8 cellular contexts compared by ENCODE assay signal in genomic region chr19:12794196-12794921, GRCh38. TPM values are rescaled to one million over a fixed set of nuclear protein-coding genes. Genes with fewer than 3 reads are reported as not detected.
A peak's percentile ranks its signal among the peaks of the same experiment; 100 is the strongest.
DNase-seq lines count a peak whose midpoint lies in the region; ATAC-seq and TF ChIP-seq lines count a peak whose summit lies in the region.

No MANE protein-coding gene starts in this region.

- peaks cover 41% of the 10 kb centered on the region for H3K4me1 Mint-ChIP-seq in CD4-positive, alpha-beta T cell (ENCODE audit: low read depth)
- H3K4me1 Mint-ChIP-seq in effector memory CD8-positive, alpha-beta T cell (ENCODE audit: low read depth in 2 of 2) = peaks cover 28 to 31% of the 10 kb centered on the region in 2 donors

- H3K36me3 Mint-ChIP-seq in CD4-positive, alpha-beta T cell (ENCODE audit: low read depth) = peaks cover 47% of the 10 kb centered on the region
- peaks cover 82% of the 10 kb centered on the region for H3K36me3 Mint-ChIP-seq in effector memory CD8-positive, alpha-beta T cell (ENCODE audit: insufficient read depth)

- intact Hi-C loops in CD4-positive, alpha-beta T cell (cut with DNase I, micrococcal nuclease) = loop anchor here in 1 of 2 experiments (5.0 kb wide), 1 partner anchor 127 kb away; the partner anchor contains the start of genes MAN2B1 and WDR83

- H2BK15ac ChIP-seq in neuronal stem cell (ENCODE audit: low read length) = no peak overlapping the region

- H3K4me2 ChIP-seq in neuronal stem cell (ENCODE audit: insufficient read depth, low read length, poor library complexity, severe bottlenecking) = peak overlapping the region; percentile 99

- H3K27ac ChIP-seq in CD4-positive, alpha-beta T cell (ENCODE audit: low read depth, low read length) = peak overlapping the region; percentile 99
- H3K27ac ChIP-seq in neuronal stem cell (replicated peaks; ENCODE audit: low read length) = no peak overlapping the region

- no peaks in the 10 kb centered on the region for H3K9me3 Mint-ChIP-seq in CD4-positive, alpha-beta T cell
- no peaks in the 10 kb centered on the region for H3K9me3 Mint-ChIP-seq in effector memory CD8-positive, alpha-beta T cell

- H3K4me3 ChIP-seq in neuronal stem cell (ENCODE audit: low read length in 2 of 2) = peak overlapping the region; percentile 60 to 73

- H2BK12ac ChIP-seq in neuronal stem cell (ENCODE audit: low read length) = no peak overlapping the region

- H2BK5ac ChIP-seq in neuronal stem cell (ENCODE audit: low read length) = peak overlapping the region; percentile 55

- no peaks in the 10 kb centered on the region for H3K9me3 ChIP-seq in CD4-positive, alpha-beta T cell (ENCODE audit: control insufficient read depth, low read length)
- no peaks in the 10 kb centered on the region for H3K9me3 ChIP-seq in neuronal stem cell (replicated peaks in 1 of 2; ENCODE audit: control insufficient read depth in 2 of 2, insufficient read depth in 1 of 2, low read depth in 1 of 2, low read length in 2 of 2)

- H3K27me3 Mint-ChIP-seq in CD4-positive, alpha-beta T cell = peaks cover 13% of the 10 kb centered on the region
- no peaks in the 10 kb centered on the region for H3K27me3 Mint-ChIP-seq in effector memory CD8-positive, alpha-beta T cell

- no peak for DNase-seq in CD4-positive, alpha-beta T cell
- DNase-seq in NCI-H69 (lab: John Stamatoyannopoulos, UW) = peak; percentile 33
- no peak for DNase-seq in effector memory CD8-positive, alpha-beta T cell
- DNase-seq in neuronal stem cell (ENCODE audit: low spot score) = no peak
- DNase-seq in dedifferentiated amniotic fluid mesenchymal stem cell (ENCODE audit: extremely low spot score) = no peak
- no peak for DNase-seq in 8988T
- no peak for DNase-seq in mesenteric fat pad (ENCODE audit: low spot score)
- DNase-seq in NCI-H187 treated with DMSO at 0.1 percent for 48 hours (lab: John Stamatoyannopoulos, UW) = no peak

- peak overlapping the region; percentile 30 for H3K4ac ChIP-seq in neuronal stem cell (ENCODE audit: low read length)

- H4K91ac ChIP-seq in neuronal stem cell (ENCODE audit: low read depth, low read length, poor library complexity) = no peak overlapping the region

- peak overlapping the region; percentile 29 for H2AK5ac ChIP-seq in neuronal stem cell (ENCODE audit: low read depth, low read length)

- no peak overlapping the region for H2BK120ac ChIP-seq in neuronal stem cell (ENCODE audit: low read depth, low read length)

- H3K27me3 ChIP-seq in CD4-positive, alpha-beta T cell (ENCODE audit: control insufficient read depth, insufficient read depth, low read length) = no peaks in the 10 kb centered on the region
- peaks cover 0 to 31% (median 3%) of the 10 kb centered on the region in 3 experiments for H3K27me3 ChIP-seq in neuronal stem cell (ENCODE audit: control insufficient read depth in 3 of 3, insufficient read depth in 3 of 3, low read depth in 1 of 3, low read length in 3 of 3)

- H4K8ac ChIP-seq in neuronal stem cell (ENCODE audit: low read depth, low read length) = no peak overlapping the region

- no peak overlapping the region for H3K14ac ChIP-seq in neuronal stem cell (ENCODE audit: low read length)

- H2AFZ ChIP-seq in neuronal stem cell (ENCODE audit: low read length) = peak overlapping the region; percentile 88

- peaks cover 2 to 18% of the 10 kb centered on the region in 2 donors for H3K36me3 ChIP-seq in neuronal stem cell (replicated peaks in 1 of 2; ENCODE audit: control insufficient read depth in 2 of 2, insufficient read depth in 2 of 2, low read length in 2 of 2)

- no peak for TF ChIP-seq CTCF in CD4-positive, alpha-beta T cell (IDR thresholded peaks at IDR 0.05)

- peak overlapping the region; percentile 70 for H3K18ac ChIP-seq in neuronal stem cell (ENCODE audit: low read length)

- H3K23ac ChIP-seq in neuronal stem cell (ENCODE audit: low read depth, low read length, poor library complexity) = peak overlapping the region; percentile 90

- CTCF ChIA-PET in CD4-positive, alpha-beta T cell (lab: Charles Lee) = interaction anchor here (1.1 to 9.4 kb wide), 5 partner anchors 17 to 78 kb away, joined by 5 to 178 read pairs (median 14); partner anchors contain the start of gene HOOK2

- H3K9ac ChIP-seq in neuronal stem cell (ENCODE audit: low read depth, low read length, poor library complexity) = peak overlapping the region; percentile 73

- peaks cover 14 to 30% of the 10 kb centered on the region in 2 donors for H3K4me1 ChIP-seq in neuronal stem cell (ENCODE audit: control insufficient read depth in 2 of 2, insufficient read depth in 1 of 2, low read depth in 1 of 2, low read length in 2 of 2)

- H3K79me1 ChIP-seq in neuronal stem cell (ENCODE audit: low read depth, low read length) = peaks cover 4% of the 10 kb centered on the region

- POLR2A ChIA-PET in CD4-positive, alpha-beta T cell (lab: Charles Lee) = interaction anchor here (0.9 to 8.3 kb wide), 8 partner anchors 12 to 154 kb away, joined by 3 to 348 read pairs (median 28); partner anchors contain the start of genes HOOK2, RNASEH2A, TNPO2 and TRIR

- no peak for ATAC-seq in CD4-positive, alpha-beta T cell (ENCODE audit: poor library complexity)
- ATAC-seq in effector memory CD8-positive, alpha-beta T cell (replicated peaks) = no peak

- peak overlapping the region; percentile 99 for H3K27ac Mint-ChIP-seq in CD4-positive, alpha-beta T cell
- H3K27ac Mint-ChIP-seq in effector memory CD8-positive, alpha-beta T cell = peak overlapping the region; percentile 98 to 100

- WGBS in neuronal stem cell (ENCODE audit: extremely low coverage in 2 of 2, insufficient read length in 2 of 2, insufficient replicate concordance in 1 of 2), 2 donors = no CpG with 5 or more reads among the region's 6 CpGs

- H3K4me3 Mint-ChIP-seq in CD4-positive, alpha-beta T cell = peak overlapping the region; percentile 86
- H3K4me3 Mint-ChIP-seq in effector memory CD8-positive, alpha-beta T cell = peak overlapping the region; percentile 95 to 98

RNA-seq across cellular contexts. Expression of gene JUNB, which starts 3.1 kb away (rescaled TPM):
- total RNA-seq in CD4-positive, alpha-beta T cell = 1,000 to 10,000 TPM; 2,467 to 2,518 TPM
- polyA plus RNA-seq in neuronal stem cell (2013, experiment 1 of 2) = 6.1 TPM
- 5.9 TPM for polyA plus RNA-seq in neuronal stem cell (2013, experiment 2 of 2)
- total RNA-seq in mesenteric fat pad = 800 TPM

RNA-seq across cellular contexts. Expression of gene PRDX2, which starts 7.2 kb away (rescaled TPM):
- 10 to 100 TPM; 59.7 to 65.9 TPM for total RNA-seq in CD4-positive, alpha-beta T cell
- 509 TPM for polyA plus RNA-seq in neuronal stem cell (2013, experiment 1 of 2)
- polyA plus RNA-seq in neuronal stem cell (2013, experiment 2 of 2) = 486 TPM
- 238 TPM for total RNA-seq in mesenteric fat pad

RNA-seq across cellular contexts. Expression of gene THSD8, which starts 7.5 kb away (rescaled TPM):
- total RNA-seq in CD4-positive, alpha-beta T cell = 1 to 10 TPM in 1 of 2 experiments, not detected in 1; 1.3 TPM
- polyA plus RNA-seq in neuronal stem cell (2013, experiment 1 of 2) = 26.3 TPM
- polyA plus RNA-seq in neuronal stem cell (2013, experiment 2 of 2) = 22.2 TPM
- 2.1 TPM for total RNA-seq in mesenteric fat pad

RNA-seq across cellular contexts. Expression of gene RNASEH2A, which starts 12.0 kb away (rescaled TPM):
- total RNA-seq in CD4-positive, alpha-beta T cell = 1 to 10 TPM; 1.5 to 2.7 TPM
- 28.6 TPM for polyA plus RNA-seq in neuronal stem cell (2013, experiment 1 of 2)
- polyA plus RNA-seq in neuronal stem cell (2013, experiment 2 of 2) = 28.7 TPM
- 2.7 TPM for total RNA-seq in mesenteric fat pad

RNA-seq across cellular contexts. Expression of gene HOOK2, which starts 19.0 kb away (rescaled TPM):
- total RNA-seq in CD4-positive, alpha-beta T cell = 10 to 100 TPM; 14.8 to 17.0 TPM
- 15.5 TPM for polyA plus RNA-seq in neuronal stem cell (2013, experiment 1 of 2)
- 15.0 TPM for polyA plus RNA-seq in neuronal stem cell (2013, experiment 2 of 2)
- 57.7 TPM for total RNA-seq in mesenteric fat pad
